Comparison of ENCODE assay signal across 17 cellular contexts in the genomic region with DNA sequence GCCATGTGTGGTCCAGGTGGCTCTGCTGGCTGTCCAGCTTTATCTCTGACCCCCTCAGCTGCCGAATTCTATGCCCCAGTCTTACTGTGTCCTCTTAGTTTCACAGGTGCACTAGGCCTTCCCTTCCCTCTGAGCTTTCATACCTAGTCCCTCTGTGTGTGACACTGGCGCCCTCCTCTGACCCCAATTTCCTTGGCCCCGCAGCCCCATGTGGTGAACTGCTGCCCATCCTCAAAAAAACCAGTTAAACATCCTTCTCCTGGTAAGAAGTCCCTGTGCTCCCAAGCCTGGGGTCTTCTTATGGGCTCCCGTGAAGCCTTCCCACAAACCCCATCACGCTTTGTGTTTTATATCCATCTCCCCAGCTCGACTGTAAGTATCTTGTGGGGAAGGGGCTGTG.
DNase-seq lines count a peak whose midpoint lies in the region; ATAC-seq and TF ChIP-seq lines count a peak whose summit lies in the region.
"Had no signal": no experiment of that assay in that cellular context is flagged by ENCODE, and none has a peak within 500 bp of the region (broad histone marks: within the 10 kb centered on the region; RNA-seq: fewer than 3 reads in every experiment).

No MANE protein-coding gene starts in this region.

- intact Hi-C loops in breast epithelium (cut with DNase I; ENCODE audit: low total_unique reads): no loop called here

- no peak overlapping the region for H2BK20ac ChIP-seq in H9 (ENCODE audit: low read depth, low read length, poor library complexity, severe bottlenecking)

- H3K4me2 ChIP-seq in SK-N-SH: no peak overlapping the region
- H3K4me2 ChIP-seq in H9 (ENCODE audit: insufficient read depth, insufficient read length, low read length): no peak overlapping the region
- H3K4me2 ChIP-seq in osteoblast (ENCODE audit: insufficient read depth, low read length): no peak overlapping the region

- H2BK12ac ChIP-seq in H9 (ENCODE audit: insufficient read length, low read depth, low read length): no peak overlapping the region

- no peak overlapping the region for H4K91ac ChIP-seq in H9 (ENCODE audit: insufficient read length, low read depth, low read length)

- no peaks in the 10 kb centered on the region for H4K20me1 ChIP-seq in SK-N-SH (ENCODE audit: insufficient read depth)
- H4K20me1 ChIP-seq in H9 (ENCODE audit: control insufficient read depth, insufficient read depth, insufficient read length): no peaks in the 10 kb centered on the region
- H4K20me1 ChIP-seq in osteoblast (ENCODE audit: insufficient read depth, low read length): no peaks in the 10 kb centered on the region

- no peak for TF ChIP-seq POLR2A in breast epithelium (IDR thresholded peaks at IDR 0.05)

- TF ChIP-seq EP300 in SK-N-SH (IDR thresholded peaks at IDR 0.05; ENCODE audit: borderline replicate concordance in 1 of 2, low read depth in 1 of 2, low read length in 1 of 2): no peak

- DNase-seq in SK-N-SH (no peak), H9 (peak; percentile 67), breast epithelium (ENCODE audit: low spot score in 2 of 2) (no peak), osteoblast (ENCODE audit: insufficient read length, low spot score, missing footprints) (no peak), GOT3 (lab: John Stamatoyannopoulos, UW) (no peak), MV-4-11 (lab: John Stamatoyannopoulos, UW) (no peak)
- no peak for DNase-seq in stimulated activated naive CD4-positive, alpha-beta T cell treated with Interleukin-2 at 50 U/mL for 16 hours (lab: John Stamatoyannopoulos, UW)
- DNase-seq: activated T-cell treated with anti-CD3 and anti-CD28 coated beads, Interleukin-2, amount 50 U/mL, for 1 hour; amniotic stem cell; NCI-H2029 treated with DMSO at 0.1 percent for 48 hours; stomach had no signal

- no peak for ATAC-seq in SK-N-SH treated with all-trans-retinoic acid at 6 μM for 48 hours
- ATAC-seq: esophagus mucosa had no signal

- no peak overlapping the region for H4K5ac ChIP-seq in H9 (ENCODE audit: insufficient read length, low read depth, low read length)

- H3K36me3 ChIP-seq in SK-N-SH (replicated peaks in 1 of 2; ENCODE audit: control insufficient read depth in 1 of 2, insufficient read depth in 2 of 2, low read length in 1 of 2) (no peaks in the 10 kb centered on the region), breast epithelium (no peaks in the 10 kb centered on the region), osteoblast (ENCODE audit: insufficient read depth, low read length) (no peaks in the 10 kb centered on the region)
- H3K36me3 ChIP-seq: colonic mucosa, stomach had no signal

- no peak overlapping the region for H3K18ac ChIP-seq in H9 (ENCODE audit: insufficient read length, low read depth, low read length)

- peak; percentile 32; the same call in 1 of the 2 replicates for TF ChIP-seq RAD21 in SK-N-SH (IDR thresholded peaks at IDR 0.05; ENCODE audit: low read length)

- no peak overlapping the region for H3T11ph ChIP-seq in H9 (ENCODE audit: low read length)

- H3K27ac Mint-ChIP-seq in H9: no peak overlapping the region
- H3K27ac Mint-ChIP-seq: memory B cell had no signal

- H3K9ac ChIP-seq in SK-N-SH: no peak overlapping the region
- H3K9ac ChIP-seq in H9 (ENCODE audit: extremely low read depth, insufficient read length, low read length): no peak overlapping the region

- CTCF ChIA-PET in SK-N-SH (lab: Yijun Ruan, JAX): interaction anchor here (1.0 to 2.2 kb wide), 3 partner anchors 13 to 287 kb away, joined by 3 to 8 read pairs (median 4); no protein-coding TSS in a partner anchor

- 91% methylated on average over 6 of the region's 6 CpGs for WGBS in SK-N-SH (ENCODE audit: low lambda C conversion rate)
- no CpG with 5 or more reads among the region's 6 CpGs for WGBS in H9 (ENCODE audit: extremely low coverage, insufficient read length, low lambda C conversion rate)

- no peaks in the 10 kb centered on the region for H3K9me2 ChIP-seq in SK-N-SH

- no peaks in the 10 kb centered on the region for H3K27me3 Mint-ChIP-seq in H9 (ENCODE audit: low read depth)

- H3K79me2 ChIP-seq in SK-N-SH (ENCODE audit: insufficient read depth): no peaks in the 10 kb centered on the region
- H3K79me2 ChIP-seq in H9 (ENCODE audit: insufficient read depth, low read length): no peaks in the 10 kb centered on the region
- H3K79me2 ChIP-seq in osteoblast (ENCODE audit: insufficient read depth, low read length): no peaks in the 10 kb centered on the region

- H3K9me3 ChIP-seq in SK-N-SH (no peaks in the 10 kb centered on the region), H9 (ENCODE audit: control insufficient read depth, low read depth, low read length) (no peaks in the 10 kb centered on the region), breast epithelium (no peaks in the 10 kb centered on the region), osteoblast (ENCODE audit: low read depth, low read length) (no peaks in the 10 kb centered on the region)
- H3K9me3 ChIP-seq: Caco-2, colonic mucosa, stomach had no signal

- H3K4me1 ChIP-seq in SK-N-SH (ENCODE audit: control insufficient read depth in 1 of 2, insufficient read depth in 2 of 2, low read depth in 1 of 2, low read length in 1 of 2): peaks cover 10 to 32% of the 10 kb centered on the region in 2 experiments; a peak in 3 of 4 replicates
- no peaks in the 10 kb centered on the region for H3K4me1 ChIP-seq in H9 (ENCODE audit: insufficient read depth, low read length)
- no peaks in the 10 kb centered on the region for H3K4me1 ChIP-seq in breast epithelium
- H3K4me1 ChIP-seq in osteoblast (ENCODE audit: insufficient read depth, low read length): peaks cover 56% of the 10 kb centered on the region
- H3K4me1 ChIP-seq: Caco-2, colonic mucosa had no signal

- H3K23ac ChIP-seq in H9 (ENCODE audit: insufficient read length, low read depth, low read length): no peak overlapping the region

- H3F3A ChIP-seq in SK-N-SH (replicated peaks; ENCODE audit: insufficient read depth): peaks cover 25% of the 10 kb centered on the region

- no peak overlapping the region for H4K8ac ChIP-seq in H9 (replicated peaks; ENCODE audit: insufficient read length, low read depth, low read length)

- H3K4me3 ChIP-seq in SK-N-SH (ENCODE audit: low read depth in 2 of 2, low read length in 1 of 2) (no peak overlapping the region), breast epithelium (no peak overlapping the region), osteoblast (ENCODE audit: insufficient read depth, low read length) (no peak overlapping the region)
- H3K4me3 ChIP-seq: colonic mucosa, skin epidermis, stomach had no signal

- H2BK15ac ChIP-seq in H9 (ENCODE audit: low read depth, low read length): no peak overlapping the region

- H3K27me3 ChIP-seq in SK-N-SH (ENCODE audit: insufficient read depth): no peaks in the 10 kb centered on the region
- H3K27me3 ChIP-seq in H9 (ENCODE audit: insufficient read depth, low read length): no peaks in the 10 kb centered on the region
- no peaks in the 10 kb centered on the region for H3K27me3 ChIP-seq in breast epithelium
- no peaks in the 10 kb centered on the region for H3K27me3 ChIP-seq in osteoblast (ENCODE audit: insufficient read depth, low read length)
- H3K27me3 ChIP-seq: colonic mucosa, stomach had no signal

- no peak overlapping the region for H3K4me3 Mint-ChIP-seq in H9
- H3K4me3 Mint-ChIP-seq: memory B cell had no signal

- TF ChIP-seq CTCF in SK-N-SH (IDR thresholded peaks at IDR 0.05) (no peak), H9 (conservative IDR thresholded peaks at IDR 0.05) (peak; percentile 60), breast epithelium (IDR thresholded peaks at IDR 0.05) (no peak), osteoblast (IDR thresholded peaks at IDR 0.05; ENCODE audit: extremely low read depth, low read depth, low read length) (no peak)

- POLR2A ChIA-PET in SK-N-SH (lab: Yijun Ruan, JAX): no interaction called here

- H3K27ac ChIP-seq in SK-N-SH (ENCODE audit: low read depth in 2 of 2, low read length in 1 of 2) (peak overlapping the region in 1 of 2 experiments; percentile 64; a peak in 2 of 4 replicates), H9 (ENCODE audit: insufficient read length, low read depth, low read length) (no peak overlapping the region), breast epithelium (peak overlapping the region; percentile 20 to 50), osteoblast (ENCODE audit: low read depth, low read length) (peak overlapping the region; percentile 69)
- H3K27ac ChIP-seq: colonic mucosa had no signal

- H3K56ac ChIP-seq in H9 (ENCODE audit: insufficient read length, low read depth, low read length): no peak overlapping the region

- no peaks in the 10 kb centered on the region for H3K4me1 Mint-ChIP-seq in H9
- H3K4me1 Mint-ChIP-seq: memory B cell had no signal

- no peak overlapping the region for H2BK120ac ChIP-seq in H9 (ENCODE audit: low read depth, low read length, poor library complexity, severe bottlenecking)

- no peak overlapping the region for H3K4ac ChIP-seq in H9 (ENCODE audit: low read depth, low read length)

- H3K14ac ChIP-seq in H9 (ENCODE audit: insufficient read depth, low read length): no peak overlapping the region

- H3K9me3 Mint-ChIP-seq in H9: no peaks in the 10 kb centered on the region
- H3K9me3 Mint-ChIP-seq: memory B cell had no signal

- H2AFZ ChIP-seq in SK-N-SH (ENCODE audit: low read depth): no peak overlapping the region
- H2AFZ ChIP-seq in H9 (ENCODE audit: low read length): no peak overlapping the region
- H2AFZ ChIP-seq in osteoblast (ENCODE audit: low read length): no peak overlapping the region

- no peaks in the 10 kb centered on the region for H3K23me2 ChIP-seq in H9 (ENCODE audit: insufficient read length, low read depth, low read length, poor library complexity, severe bottlenecking)

- H2AK5ac ChIP-seq in H9 (ENCODE audit: insufficient read length, low read length): no peak overlapping the region

- no peaks in the 10 kb centered on the region for H3K79me1 ChIP-seq in H9 (ENCODE audit: insufficient read depth, low read depth, low read length, poor library complexity, severe bottlenecking)

- no peak overlapping the region for H2BK5ac ChIP-seq in H9 (ENCODE audit: insufficient read length, low read length)

- H3K36me3 Mint-ChIP-seq in H9 (ENCODE audit: insufficient read depth in 1 of 3, low read depth in 3 of 3): no peaks in the 10 kb centered on the region
- H3K36me3 Mint-ChIP-seq: memory B cell had no signal

TF ChIP-seq in SK-N-SH treated with all-trans-retinoic acid at 6 μM for 48 hours, 23 proteins besides CTCF, POLR2A, EP300 and RAD21 (continues in another document):
- TF ChIP-seq SNAI2 (CRISPR knock-in tag; IDR thresholded peaks at IDR 0.05): no peak
- TF ChIP-seq ZC3H10 (CRISPR knock-in tag; IDR thresholded peaks at IDR 0.05): no peak
- TF ChIP-seq ZNF565 (CRISPR knock-in tag; conservative IDR thresholded peaks at IDR 0.05; ENCODE audit: low read depth): no peak
- no peak for TF ChIP-seq OSR1 (CRISPR knock-in tag; IDR thresholded peaks at IDR 0.05)
- TF ChIP-seq ZFP30 (CRISPR knock-in tag; IDR thresholded peaks at IDR 0.05): no peak
- TF ChIP-seq ARNTL (CRISPR knock-in tag; IDR thresholded peaks at IDR 0.05; ENCODE audit: borderline replicate concordance, low read depth): no peak
- no peak for TF ChIP-seq ESRRG (CRISPR knock-in tag; IDR thresholded peaks at IDR 0.05)
